1 cellular context compared by ENCODE assay signal in genomic region chr1:223775054-223775453, GRCh38.
TF ChIP-seq lines count a peak whose summit lies in the region.

No MANE protein-coding gene starts in this region.

TF ChIP-seq in K562, 482 proteins besides CTCF, POLR2A, EP300 and RAD21 (continued from another document):
- 0 out of 2 replicates have a peak, but pooled peaks have one; percentile 7 for TF ChIP-seq THRA (IDR thresholded peaks at IDR 0.05)
- no peak for TF ChIP-seq TRIM25 (IDR thresholded peaks at IDR 0.05; ENCODE audit: borderline replicate concordance)
- peak; percentile 42 for TF ChIP-seq ZNF592 (IDR thresholded peaks at IDR 0.05)
- TF ChIP-seq RNF2 (IDR thresholded peaks at IDR 0.05): no peak
- 0 out of 2 replicates have a peak, but pooled peaks have one; percentile 3 for TF ChIP-seq NFATC3 (IDR thresholded peaks at IDR 0.05)
- 0 out of 2 replicates have a peak, but pooled peaks have one; percentile 12 for TF ChIP-seq SP1 (CRISPR knock-in tag; IDR thresholded peaks at IDR 0.05)
- TF ChIP-seq CUX1 (CRISPR knock-in tag; IDR thresholded peaks at IDR 0.05): peak; percentile 43; the same call in 1 of the 2 replicates
- no peak for TF ChIP-seq ZNF3 (CRISPR knock-in tag; IDR thresholded peaks at IDR 0.05)
- TF ChIP-seq BACH1 (tag; IDR thresholded peaks at IDR 0.05): 0 out of 2 replicates have a peak, but pooled peaks have one; percentile 2
- 0 out of 2 replicates have a peak, but pooled peaks have one; percentile 33 for TF ChIP-seq MEF2D (tag; conservative IDR thresholded peaks at IDR 0.05; ENCODE audit: low read depth)
- TF ChIP-seq SAFB (IDR thresholded peaks at IDR 0.05; ENCODE audit: borderline replicate concordance, low read depth, low read length): no peak
- 0 out of 2 replicates have a peak, but pooled peaks have one; percentile 15 for TF ChIP-seq IFI16 (CRISPR knock-in tag; IDR thresholded peaks at IDR 0.05)
- TF ChIP-seq TCF15 (CRISPR knock-in tag; IDR thresholded peaks at IDR 0.05): peak; percentile 63; the same call in 1 of the 2 replicates
- no peak for TF ChIP-seq MITF (IDR thresholded peaks at IDR 0.05)
- peak; percentile 22; the same call in 1 of the 2 replicates for TF ChIP-seq ZNF444 (CRISPR knock-in tag; IDR thresholded peaks at IDR 0.05)
- no peak for TF ChIP-seq NR2C1 (IDR thresholded peaks at IDR 0.05)
- peak; percentile 18; the same call in 1 of the 2 replicates for TF ChIP-seq NR2C1 (tag; IDR thresholded peaks at IDR 0.05)
- no peak for TF ChIP-seq THRAP3 (IDR thresholded peaks at IDR 0.05; ENCODE audit: borderline replicate concordance)
- TF ChIP-seq NFIX (CRISPR knock-in tag; IDR thresholded peaks at IDR 0.05; ENCODE audit: low read depth): 0 out of 2 replicates have a peak, but pooled peaks have one; percentile 1
